In the genomic region with DNA sequence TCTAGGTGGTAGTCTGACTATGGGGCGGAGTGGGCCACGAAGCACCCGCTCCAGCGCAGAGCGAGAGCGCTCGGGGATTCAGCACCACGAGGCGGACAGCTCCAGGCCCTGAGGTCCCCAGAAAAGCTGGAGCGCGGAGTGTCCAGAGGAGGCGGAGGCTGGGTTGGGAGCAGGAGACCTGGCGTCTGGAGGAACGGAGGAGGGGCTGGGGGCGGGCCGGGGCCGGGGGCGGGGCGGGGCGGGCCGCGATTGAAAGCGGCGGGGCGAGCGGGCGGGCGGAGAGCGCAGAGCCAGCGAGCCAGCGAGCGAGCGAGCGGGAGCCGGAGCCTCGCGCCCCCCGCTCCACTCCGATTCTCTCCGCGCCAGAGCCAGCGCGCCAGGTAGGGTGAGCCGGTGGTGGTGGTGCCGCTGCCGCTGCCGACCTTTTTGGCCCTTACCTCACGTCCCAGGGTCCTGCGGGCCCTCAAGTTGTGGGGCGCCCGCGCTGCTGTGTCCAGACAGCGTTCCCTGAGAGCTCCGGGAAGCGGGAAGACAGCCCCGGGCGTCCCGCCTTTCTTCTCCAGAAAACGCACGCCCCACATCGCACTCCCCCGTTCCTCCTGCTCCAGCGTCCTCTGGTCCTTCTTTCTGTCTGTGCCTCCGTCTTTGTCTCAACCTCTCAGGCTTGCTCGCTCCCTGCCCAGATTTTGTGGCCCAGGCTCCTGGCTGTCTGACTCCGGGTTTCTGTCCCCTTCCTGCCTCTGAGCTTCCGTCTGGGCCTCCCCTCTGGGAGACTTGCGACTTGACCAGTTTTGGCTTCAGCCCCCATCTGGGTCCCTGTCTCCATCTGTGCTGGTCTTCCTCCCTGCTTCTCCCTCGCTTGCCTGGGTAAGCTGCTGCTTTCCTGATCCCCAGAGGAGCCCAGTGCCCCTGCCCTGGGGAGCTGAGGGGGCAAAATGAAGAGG, we compare ENCODE assay signal across 1 cellular context.
TF ChIP-seq lines count a peak whose summit lies in the region.

TSS of gene GRM2 (plus strand) at position 281 of the 944 bp plus-strand sequence. CDS start 1,916 bp downstream, outside the sequence.

TF ChIP-seq in HepG2, 621 proteins besides CTCF, POLR2A, EP300 and RAD21 (continued from another document and continues in another):
- TF ChIP-seq ZNF724P (CRISPR knock-in tag; IDR thresholded peaks at IDR 0.05; ENCODE audit: borderline replicate concordance) (no peak), ZNF792 (CRISPR knock-in tag; IDR thresholded peaks at IDR 0.05) (peak; percentile 84), SMAD3 (CRISPR knock-in tag; IDR thresholded peaks at IDR 0.05) (peak; percentile 78; the same call in 1 of the 2 replicates), MYC (CRISPR knock-in tag; IDR thresholded peaks at IDR 0.05; ENCODE audit: borderline replicate concordance) (0 out of 2 replicates have a peak, but pooled peaks have one; percentile 40), FOXK1 (CRISPR knock-in tag; IDR thresholded peaks at IDR 0.05; ENCODE audit: borderline replicate concordance, low read depth) (peak; percentile 58; the same call in 1 of the 2 replicates), ZNF335 (CRISPR knock-in tag; IDR thresholded peaks at IDR 0.05) (peak; percentile 56; the same call in 1 of the 2 replicates), HNF4A (CRISPR knock-in tag; IDR thresholded peaks at IDR 0.05) (no peak), MED13 (CRISPR knock-in tag; IDR thresholded peaks at IDR 0.05) (0 out of 2 replicates have a peak, but pooled peaks have one; percentile 35), ETV5 (CRISPR knock-in tag; IDR thresholded peaks at IDR 0.05; ENCODE audit: borderline replicate concordance) (peak; percentile 61), ARID5B (CRISPR knock-in tag; IDR thresholded peaks at IDR 0.05) (peak; percentile 58; the same call in 1 of the 2 replicates), GPN1 (CRISPR knock-in tag; IDR thresholded peaks at IDR 0.05; ENCODE audit: borderline replicate concordance) (peak; percentile 80; the same call in 1 of the 2 replicates), MTERF4 (CRISPR knock-in tag; IDR thresholded peaks at IDR 0.05) (peak; percentile 41; the same call in 1 of the 2 replicates), PHF8 (CRISPR knock-in tag; IDR thresholded peaks at IDR 0.05) (0 out of 2 replicates have a peak, but pooled peaks have one; percentile 36), SPEN (CRISPR knock-in tag; IDR thresholded peaks at IDR 0.05; ENCODE audit: low read depth) (0 out of 2 replicates have a peak, but pooled peaks have one; percentile 37), FOXJ3 (CRISPR knock-in tag; IDR thresholded peaks at IDR 0.05; ENCODE audit: borderline replicate concordance) (no peak), ZNF768 (CRISPR knock-in tag; IDR thresholded peaks at IDR 0.05) (peak; percentile 56; the same call in 1 of the 2 replicates), ZNF225 (CRISPR knock-in tag; IDR thresholded peaks at IDR 0.05) (no peak), SNAI1 (CRISPR knock-in tag; IDR thresholded peaks at IDR 0.05; ENCODE audit: borderline replicate concordance) (no peak)
- TF ChIP-seq, protein P1, sequence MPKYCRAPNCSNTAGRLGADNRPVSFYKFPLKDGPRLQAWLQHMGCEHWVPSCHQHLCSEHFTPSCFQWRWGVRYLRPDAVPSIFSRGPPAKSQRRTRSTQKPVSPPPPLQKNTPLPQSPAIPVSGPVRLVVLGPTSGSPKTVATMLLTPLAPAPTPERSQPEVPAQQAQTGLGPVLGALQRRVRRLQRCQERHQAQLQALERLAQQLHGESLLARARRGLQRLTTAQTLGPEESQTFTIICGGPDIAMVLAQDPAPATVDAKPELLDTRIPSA (CRISPR knock-in tag; IDR thresholded peaks at IDR 0.05; ENCODE audit: borderline replicate concordance), result no peak
- TF ChIP-seq, protein P2, sequence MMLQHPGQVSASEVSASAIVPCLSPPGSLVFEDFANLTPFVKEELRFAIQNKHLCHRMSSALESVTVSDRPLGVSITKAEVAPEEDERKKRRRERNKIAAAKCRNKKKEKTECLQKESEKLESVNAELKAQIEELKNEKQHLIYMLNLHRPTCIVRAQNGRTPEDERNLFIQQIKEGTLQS (CRISPR knock-in tag; IDR thresholded peaks at IDR 0.05), result peak; percentile 69; the same call in 1 of the 2 replicates
- TF ChIP-seq, protein P3, sequence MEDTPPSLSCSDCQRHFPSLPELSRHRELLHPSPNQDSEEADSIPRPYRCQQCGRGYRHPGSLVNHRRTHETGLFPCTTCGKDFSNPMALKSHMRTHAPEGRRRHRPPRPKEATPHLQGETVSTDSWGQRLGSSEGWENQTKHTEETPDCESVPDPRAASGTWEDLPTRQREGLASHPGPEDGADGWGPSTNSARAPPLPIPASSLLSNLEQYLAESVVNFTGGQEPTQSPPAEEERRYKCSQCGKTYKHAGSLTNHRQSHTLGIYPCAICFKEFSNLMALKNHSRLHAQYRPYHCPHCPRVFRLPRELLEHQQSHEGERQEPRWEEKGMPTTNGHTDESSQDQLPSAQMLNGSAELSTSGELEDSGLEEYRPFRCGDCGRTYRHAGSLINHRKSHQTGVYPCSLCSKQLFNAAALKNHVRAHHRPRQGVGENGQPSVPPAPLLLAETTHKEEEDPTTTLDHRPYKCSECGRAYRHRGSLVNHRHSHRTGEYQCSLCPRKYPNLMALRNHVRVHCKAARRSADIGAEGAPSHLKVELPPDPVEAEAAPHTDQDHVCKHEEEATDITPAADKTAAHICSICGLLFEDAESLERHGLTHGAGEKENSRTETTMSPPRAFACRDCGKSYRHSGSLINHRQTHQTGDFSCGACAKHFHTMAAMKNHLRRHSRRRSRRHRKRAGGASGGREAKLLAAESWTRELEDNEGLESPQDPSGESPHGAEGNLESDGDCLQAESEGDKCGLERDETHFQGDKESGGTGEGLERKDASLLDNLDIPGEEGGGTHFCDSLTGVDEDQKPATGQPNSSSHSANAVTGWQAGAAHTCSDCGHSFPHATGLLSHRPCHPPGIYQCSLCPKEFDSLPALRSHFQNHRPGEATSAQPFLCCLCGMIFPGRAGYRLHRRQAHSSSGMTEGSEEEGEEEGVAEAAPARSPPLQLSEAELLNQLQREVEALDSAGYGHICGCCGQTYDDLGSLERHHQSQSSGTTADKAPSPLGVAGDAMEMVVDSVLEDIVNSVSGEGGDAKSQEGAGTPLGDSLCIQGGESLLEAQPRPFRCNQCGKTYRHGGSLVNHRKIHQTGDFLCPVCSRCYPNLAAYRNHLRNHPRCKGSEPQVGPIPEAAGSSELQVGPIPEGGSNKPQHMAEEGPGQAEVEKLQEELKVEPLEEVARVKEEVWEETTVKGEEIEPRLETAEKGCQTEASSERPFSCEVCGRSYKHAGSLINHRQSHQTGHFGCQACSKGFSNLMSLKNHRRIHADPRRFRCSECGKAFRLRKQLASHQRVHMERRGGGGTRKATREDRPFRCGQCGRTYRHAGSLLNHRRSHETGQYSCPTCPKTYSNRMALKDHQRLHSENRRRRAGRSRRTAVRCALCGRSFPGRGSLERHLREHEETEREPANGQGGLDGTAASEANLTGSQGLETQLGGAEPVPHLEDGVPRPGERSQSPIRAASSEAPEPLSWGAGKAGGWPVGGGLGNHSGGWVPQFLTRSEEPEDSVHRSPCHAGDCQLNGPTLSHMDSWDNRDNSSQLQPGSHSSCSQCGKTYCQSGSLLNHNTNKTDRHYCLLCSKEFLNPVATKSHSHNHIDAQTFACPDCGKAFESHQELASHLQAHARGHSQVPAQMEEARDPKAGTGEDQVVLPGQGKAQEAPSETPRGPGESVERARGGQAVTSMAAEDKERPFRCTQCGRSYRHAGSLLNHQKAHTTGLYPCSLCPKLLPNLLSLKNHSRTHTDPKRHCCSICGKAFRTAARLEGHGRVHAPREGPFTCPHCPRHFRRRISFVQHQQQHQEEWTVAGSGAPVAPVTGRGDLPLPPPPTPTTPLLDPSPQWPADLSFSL (CRISPR knock-in tag; IDR thresholded peaks at IDR 0.05), result no peak
- TF ChIP-seq, protein P4, sequence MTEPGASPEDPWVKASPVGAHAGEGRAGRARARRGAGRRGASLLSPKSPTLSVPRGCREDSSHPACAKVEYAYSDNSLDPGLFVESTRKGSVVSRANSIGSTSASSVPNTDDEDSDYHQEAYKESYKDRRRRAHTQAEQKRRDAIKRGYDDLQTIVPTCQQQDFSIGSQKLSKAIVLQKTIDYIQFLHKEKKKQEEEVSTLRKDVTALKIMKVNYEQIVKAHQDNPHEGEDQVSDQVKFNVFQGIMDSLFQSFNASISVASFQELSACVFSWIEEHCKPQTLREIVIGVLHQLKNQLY (CRISPR knock-in tag; IDR thresholded peaks at IDR 0.05), result no peak
- TF ChIP-seq, protein P5, sequence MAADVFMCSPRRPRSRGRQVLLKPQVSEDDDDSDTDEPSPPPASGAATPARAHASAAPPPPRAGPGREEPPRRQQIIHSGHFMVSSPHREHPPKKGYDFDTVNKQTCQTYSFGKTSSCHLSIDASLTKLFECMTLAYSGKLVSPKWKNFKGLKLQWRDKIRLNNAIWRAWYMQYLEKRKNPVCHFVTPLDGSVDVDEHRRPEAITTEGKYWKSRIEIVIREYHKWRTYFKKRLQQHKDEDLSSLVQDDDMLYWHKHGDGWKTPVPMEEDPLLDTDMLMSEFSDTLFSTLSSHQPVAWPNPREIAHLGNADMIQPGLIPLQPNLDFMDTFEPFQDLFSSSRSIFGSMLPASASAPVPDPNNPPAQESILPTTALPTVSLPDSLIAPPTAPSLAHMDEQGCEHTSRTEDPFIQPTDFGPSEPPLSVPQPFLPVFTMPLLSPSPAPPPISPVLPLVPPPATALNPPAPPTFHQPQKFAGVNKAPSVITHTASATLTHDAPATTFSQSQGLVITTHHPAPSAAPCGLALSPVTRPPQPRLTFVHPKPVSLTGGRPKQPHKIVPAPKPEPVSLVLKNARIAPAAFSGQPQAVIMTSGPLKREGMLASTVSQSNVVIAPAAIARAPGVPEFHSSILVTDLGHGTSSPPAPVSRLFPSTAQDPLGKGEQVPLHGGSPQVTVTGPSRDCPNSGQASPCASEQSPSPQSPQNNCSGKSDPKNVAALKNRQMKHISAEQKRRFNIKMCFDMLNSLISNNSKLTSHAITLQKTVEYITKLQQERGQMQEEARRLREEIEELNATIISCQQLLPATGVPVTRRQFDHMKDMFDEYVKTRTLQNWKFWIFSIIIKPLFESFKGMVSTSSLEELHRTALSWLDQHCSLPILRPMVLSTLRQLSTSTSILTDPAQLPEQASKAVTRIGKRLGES (CRISPR knock-in tag; IDR thresholded peaks at IDR 0.05; ENCODE audit: borderline replicate concordance), result no peak
- TF ChIP-seq, protein P6, sequence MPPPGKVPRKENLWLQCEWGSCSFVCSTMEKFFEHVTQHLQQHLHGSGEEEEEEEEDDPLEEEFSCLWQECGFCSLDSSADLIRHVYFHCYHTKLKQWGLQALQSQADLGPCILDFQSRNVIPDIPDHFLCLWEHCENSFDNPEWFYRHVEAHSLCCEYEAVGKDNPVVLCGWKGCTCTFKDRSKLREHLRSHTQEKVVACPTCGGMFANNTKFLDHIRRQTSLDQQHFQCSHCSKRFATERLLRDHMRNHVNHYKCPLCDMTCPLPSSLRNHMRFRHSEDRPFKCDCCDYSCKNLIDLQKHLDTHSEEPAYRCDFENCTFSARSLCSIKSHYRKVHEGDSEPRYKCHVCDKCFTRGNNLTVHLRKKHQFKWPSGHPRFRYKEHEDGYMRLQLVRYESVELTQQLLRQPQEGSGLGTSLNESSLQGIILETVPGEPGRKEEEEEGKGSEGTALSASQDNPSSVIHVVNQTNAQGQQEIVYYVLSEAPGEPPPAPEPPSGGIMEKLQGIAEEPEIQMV (CRISPR knock-in tag; IDR thresholded peaks at IDR 0.05; ENCODE audit: low read depth), result no peak
